ENCODE assay signal across 17 cellular contexts in genomic region chrX:2406891-2407518, GRCh38.
"Had no signal": no experiment of that assay in that cellular context is flagged by ENCODE, and none has a peak within 500 bp of the region (broad histone marks: within the 10 kb centered on the region; RNA-seq: fewer than 3 reads in every experiment).

No MANE protein-coding gene starts in this region.

- H3K9me3 ChIP-seq: thyroid gland had no signal

- H3K27ac Mint-ChIP-seq: naive thymus-derived CD8-positive, alpha-beta T cell; type B pancreatic cell had no signal

- H3K27me3 ChIP-seq: heart right ventricle, ovary, suprapubic skin, thyroid gland had no signal

- ATAC-seq: heart right ventricle; mucosa of descending colon; naive thymus-derived CD8-positive, alpha-beta T cell; right cardiac atrium; stimulated activated naive CD8-positive, alpha-beta T cell treated with anti-CD3 and anti-CD28 coated beads, Interleukin-15, Interleukin-2, amounts not matched to agents 100 U/mL and 50 U/mL, for 24 hours had no signal

- DNase-seq: heart right ventricle; hypothalamus; kidney glomerular epithelial cell; mucosa of descending colon; naive thymus-derived CD8-positive, alpha-beta T cell; ovary; right cardiac atrium; stimulated activated CD4-positive, alpha-beta T cell treated with anti-CD3 and anti-CD28 coated beads, Interleukin-2, amount 100 ng/mL, for 48 hours; stimulated activated naive CD8-positive, alpha-beta T cell treated with anti-CD3 and anti-CD28 coated beads, Interleukin-15, Interleukin-2, amounts not matched to agents 100 U/mL and 50 U/mL, for 24 hours; thyroid gland had no signal

- H3K4me2 ChIP-seq: smooth muscle cell had no signal

- H3K36me3 ChIP-seq: ovary had no signal

- H3K4me3 ChIP-seq: heart right ventricle, mucosa of descending colon, ovary, smooth muscle cell, suprapubic skin, thyroid gland had no signal

- H3K27ac ChIP-seq: heart right ventricle, ovary, suprapubic skin, thyroid gland had no signal

- H3K27me3 Mint-ChIP-seq: naive thymus-derived CD8-positive, alpha-beta T cell; type B pancreatic cell had no signal

- H3K4me3 Mint-ChIP-seq: neural crest cell, type B pancreatic cell had no signal

- H3K9me3 Mint-ChIP-seq: neural crest cell, type B pancreatic cell had no signal

- H3K4me1 ChIP-seq: heart right ventricle, thyroid gland had no signal

- FAIRE-seq: frontal cortex, islet of Langerhans, urothelium cell line had no signal
